In the genomic region with DNA sequence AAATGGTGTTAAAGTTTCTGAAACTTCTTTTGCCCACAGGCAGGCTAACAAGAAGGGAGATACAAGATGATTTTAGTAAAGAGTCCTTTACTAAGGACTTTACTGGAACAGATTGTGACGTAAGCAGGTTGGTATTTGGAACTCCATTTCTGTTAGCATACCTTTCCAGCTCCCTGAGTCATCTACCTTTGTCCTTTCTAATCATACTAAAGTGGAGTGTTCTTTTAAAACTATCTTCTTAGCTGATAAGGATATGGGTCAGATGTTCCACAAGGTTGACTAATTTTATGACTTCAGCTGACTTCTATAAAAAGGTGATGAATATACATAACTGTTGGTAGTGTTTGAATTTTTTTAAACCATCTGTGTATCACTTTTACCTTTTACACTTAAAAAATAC, we compare ENCODE assay signal across 13 cellular contexts. TPM values are rescaled to one million over a fixed set of nuclear protein-coding genes. Genes with fewer than 3 reads are reported as not detected.
A peak's percentile ranks its signal among the peaks of the same experiment; 100 is the strongest.
DNase-seq lines count a peak whose midpoint lies in the region; FAIRE-seq and TF ChIP-seq lines count a peak whose summit lies in the region.
"Had no signal": no experiment of that assay in that cellular context is flagged by ENCODE, and none has a peak within 500 bp of the region (broad histone marks: within the 10 kb centered on the region; RNA-seq: fewer than 3 reads in every experiment).

No MANE protein-coding gene starts in this region.

- peaks cover 23% of the 10 kb centered on the region for H3K36me3 Mint-ChIP-seq in type B pancreatic cell

- H3K4me3 ChIP-seq in cardiac muscle cell (no peak overlapping the region), adipocyte (ENCODE audit: low read length) (no peak overlapping the region), kidney (ENCODE audit: low read length in 2 of 2) (no peak overlapping the region)
- H3K4me3 ChIP-seq: HAP-1, tibial nerve had no signal

- no peaks in the 10 kb centered on the region for H3K4me1 Mint-ChIP-seq in type B pancreatic cell (ENCODE audit: unreplicated experiment)

- no peaks in the 10 kb centered on the region for H3K9me3 Mint-ChIP-seq in type B pancreatic cell

- no peak overlapping the region for H3K4me3 Mint-ChIP-seq in type B pancreatic cell
- H3K4me3 Mint-ChIP-seq: B cell had no signal

- intact Hi-C loops in cardiac septum (cut with DNase I): loop anchor here (5.0 kb wide), 1 partner anchor 166 kb away; no protein-coding TSS in a partner anchor
- intact Hi-C loops in kidney (cut with DNase I): no loop called here

- H3K9ac ChIP-seq in adipocyte (ENCODE audit: low read length) (peak overlapping the region; percentile 17), kidney (ENCODE audit: low read length in 2 of 2) (no peak overlapping the region)

- H3K36me3 ChIP-seq in cardiac muscle cell (peaks cover 35% of the 10 kb centered on the region), adipocyte (ENCODE audit: control insufficient read depth, insufficient read depth, low read length, severe bottlenecking) (peaks cover 90% of the 10 kb centered on the region), kidney (ENCODE audit: control insufficient read depth in 1 of 2, insufficient read depth in 2 of 2, low read length in 2 of 2) (peaks cover 4 to 9% of the 10 kb centered on the region in 2 donors)

- in situ Hi-C loops in GM13977 (cut with MboI; ENCODE audit: low pct_unique_long_range_greater_than_20kb, low sequenced_read_pairs, unreplicated experiment): no loop called here

- H3K27me3 ChIP-seq in cardiac muscle cell (no peaks in the 10 kb centered on the region), adipocyte (replicated peaks; ENCODE audit: control insufficient read depth, insufficient read depth, low read length) (no peaks in the 10 kb centered on the region)
- H3K27me3 ChIP-seq: tibial nerve had no signal

- TF ChIP-seq CTCF in cardiac muscle cell (IDR thresholded peaks at IDR 0.05; ENCODE audit: low read depth, low read length) (no peak), kidney (IDR thresholded peaks at IDR 0.05; ENCODE audit: borderline replicate concordance, extremely low read depth, insufficient read depth) (no peak), type B pancreatic cell (conservative IDR thresholded peaks at IDR 0.05) (no peak), GM13977 (IDR thresholded peaks at IDR 0.05; ENCODE audit: extremely low read depth, insufficient read depth, missing control alignments) (no peak)

- no peaks in the 10 kb centered on the region for H3K9me3 ChIP-seq in cardiac muscle cell (ENCODE audit: low read depth)
- no peaks in the 10 kb centered on the region for H3K9me3 ChIP-seq in adipocyte (ENCODE audit: control insufficient read depth, low read length)
- H3K9me3 ChIP-seq in kidney (ENCODE audit: control insufficient read depth in 1 of 2, low read length in 2 of 2): no peaks in the 10 kb centered on the region
- H3K9me3 ChIP-seq: HAP-1, tibial nerve had no signal

- H3K27ac Mint-ChIP-seq in type B pancreatic cell: peak overlapping the region; percentile 55
- H3K27ac Mint-ChIP-seq: B cell had no signal

- peak; percentile 13 for FAIRE-seq in kidney (lab: Jason Lieb, UNC)

- no peaks in the 10 kb centered on the region for H3K27me3 Mint-ChIP-seq in type B pancreatic cell
- H3K27me3 Mint-ChIP-seq: B cell had no signal

- H3K27ac ChIP-seq in cardiac muscle cell (peak overlapping the region; percentile 84), kidney (ENCODE audit: low read depth in 2 of 2, low read length in 2 of 2) (peak overlapping the region; percentile 9 to 11)
- H3K27ac ChIP-seq: tibial nerve had no signal

- peaks cover 26% of the 10 kb centered on the region for H3K4me1 ChIP-seq in cardiac muscle cell (ENCODE audit: low read depth)
- peaks cover 28% of the 10 kb centered on the region for H3K4me1 ChIP-seq in adipocyte (ENCODE audit: control insufficient read depth, insufficient read depth, low read length)
- H3K4me1 ChIP-seq in kidney (ENCODE audit: control insufficient read depth in 1 of 2, insufficient read depth in 1 of 2, low read depth in 1 of 2, low read length in 2 of 2): peaks cover 0 to 7% of the 10 kb centered on the region in 2 donors
- H3K4me1 ChIP-seq: HAP-1 had no signal

- DNase-seq in cardiac muscle cell (ENCODE audit: low read depth in 1 of 2, low spot score in 1 of 2) (no peak), cardiac septum (ENCODE audit: low spot score) (no peak), adipocyte (ENCODE audit: low read depth) (no peak), kidney (no peak), type B pancreatic cell (ENCODE audit: extremely low spot score, unreplicated experiment) (no peak), GM13977 (ENCODE audit: low spot score) (no peak), amniotic stem cell (lab: John Stamatoyannopoulos, UW) (no peak)
- DNase-seq in stimulated activated CD4-positive, alpha-beta T cell treated with anti-CD3 and anti-CD28 coated beads, Interleukin-15, amount 100 ng/mL, for 24 hours: no peak
- DNase-seq: effector CD4-positive, alpha-beta T cell; NCI-H774 had no signal

RNA-seq across cellular contexts. Expression of a gene that starts 21.1 kb away (rescaled TPM):
- total RNA-seq in cardiac muscle cell (183 and 199 TPM in 2 replicates), cardiac septum (327 TPM), kidney (140 TPM), type B pancreatic cell (ENCODE audit: low replicate concordance) (76.6 and 113 TPM in 2 replicates)
- polyA plus RNA-seq in cardiac muscle cell (327 and 344 TPM in 2 replicates), kidney (ENCODE audit: insufficient read depth, low read depth, low replicate concordance) (118 TPM)
